17 cellular contexts compared by ENCODE assay signal in genomic region chr13:90732049-90732448, GRCh38.
DNase-seq lines count a peak whose midpoint lies in the region; ATAC-seq and TF ChIP-seq lines count a peak whose summit lies in the region.
"Had no signal": no experiment of that assay in that cellular context is flagged by ENCODE, and none has a peak within 500 bp of the region (broad histone marks: within the 10 kb centered on the region; RNA-seq: fewer than 3 reads in every experiment).

No MANE protein-coding gene starts in this region.

- intact Hi-C loops in activated CD4-positive, alpha-beta T cell treated with anti-CD3 and anti-CD28 coated beads for 36 hours (cut with DNase I, micrococcal nuclease): no loop called here
- intact Hi-C loops in adrenal gland (cut with DNase I): no loop called here
- intact Hi-C loops in body of pancreas (cut with DNase I): no loop called here

- H3K4me3 ChIP-seq in adrenal gland (no peak overlapping the region), body of pancreas (no peak overlapping the region)
- H3K4me3 ChIP-seq: mucosa of descending colon, sigmoid colon had no signal

- H3K36me3 ChIP-seq in adrenal gland (replicated peaks in 1 of 2) (no peaks in the 10 kb centered on the region), body of pancreas (replicated peaks in 1 of 2; ENCODE audit: insufficient read depth in 1 of 2, low read depth in 2 of 2) (no peaks in the 10 kb centered on the region)
- H3K36me3 ChIP-seq: sigmoid colon had no signal

- H3K4me1 ChIP-seq in adrenal gland (replicated peaks in 1 of 2) (no peaks in the 10 kb centered on the region), body of pancreas (no peaks in the 10 kb centered on the region)
- H3K4me1 ChIP-seq: sigmoid colon had no signal

- POLR2A ChIA-PET in activated CD4-positive, alpha-beta T cell treated with anti-CD3 and anti-CD28 coated beads for 36 hours (lab: Charles Lee): no interaction called here

- CTCF ChIA-PET in activated CD4-positive, alpha-beta T cell treated with anti-CD3 and anti-CD28 coated beads for 36 hours (lab: Charles Lee): no interaction called here

- peaks cover 8% of the 10 kb centered on the region for H3K9me3 Mint-ChIP-seq in activated CD4-positive, alpha-beta T cell treated with anti-CD3 and anti-CD28 coated beads for 36 hours (ENCODE audit: low read depth)

- 94 to 100% (median 100%) methylated on average over 2 of the region's 2 CpGs for WGBS in adrenal gland, 4 donors
- 80 to 100% methylated on average over 1 to 2 of the region's 2 CpGs for WGBS in body of pancreas, 2 donors

- H3K27me3 ChIP-seq in adrenal gland (no peaks in the 10 kb centered on the region), body of pancreas (no peaks in the 10 kb centered on the region)
- H3K27me3 ChIP-seq: sigmoid colon had no signal

- H3K4me3 Mint-ChIP-seq in activated CD4-positive, alpha-beta T cell treated with anti-CD3 and anti-CD28 coated beads for 36 hours: no peak overlapping the region
- H3K4me3 Mint-ChIP-seq: activated CD4-positive, alpha-beta memory T cell treated with anti-CD3 and anti-CD28 coated beads for 36 hours; activated naive CD8-positive, alpha-beta T cell treated with anti-CD3 and anti-CD28 coated beads for 36 hours had no signal

- H3K9me3 ChIP-seq in adrenal gland (replicated peaks in 1 of 3) (no peaks in the 10 kb centered on the region), body of pancreas (no peaks in the 10 kb centered on the region)
- H3K9me3 ChIP-seq: sigmoid colon had no signal

- H3K36me3 Mint-ChIP-seq in activated CD4-positive, alpha-beta T cell treated with anti-CD3 and anti-CD28 coated beads for 36 hours (ENCODE audit: low read depth): no peaks in the 10 kb centered on the region
- H3K36me3 Mint-ChIP-seq: activated CD4-positive, alpha-beta memory T cell treated with anti-CD3 and anti-CD28 coated beads for 36 hours; activated naive CD8-positive, alpha-beta T cell treated with anti-CD3 and anti-CD28 coated beads for 36 hours had no signal

- no peaks in the 10 kb centered on the region for H3K27me3 Mint-ChIP-seq in activated CD4-positive, alpha-beta T cell treated with anti-CD3 and anti-CD28 coated beads for 36 hours
- H3K27me3 Mint-ChIP-seq: activated CD4-positive, alpha-beta memory T cell treated with anti-CD3 and anti-CD28 coated beads for 36 hours; activated naive CD8-positive, alpha-beta T cell treated with anti-CD3 and anti-CD28 coated beads for 36 hours had no signal

- no peak for ATAC-seq in activated CD4-positive, alpha-beta T cell treated with anti-CD3 and anti-CD28 coated beads for 36 hours
- ATAC-seq in GM18861 (IDR thresholded peaks at IDR 0.05; ENCODE audit: unreplicated experiment) (no peak), body of pancreas (no peak)
- ATAC-seq: left lobe of liver, mucosa of descending colon had no signal

- TF ChIP-seq CTCF in adrenal gland (IDR thresholded peaks at IDR 0.05): peak in 4 of 6 experiments; percentile 3 to 37 (median 27)
- TF ChIP-seq CTCF in body of pancreas (IDR thresholded peaks at IDR 0.05): no peak

- H3K4me1 Mint-ChIP-seq in activated CD4-positive, alpha-beta T cell treated with anti-CD3 and anti-CD28 coated beads for 36 hours: no peaks in the 10 kb centered on the region
- H3K4me1 Mint-ChIP-seq: activated naive CD8-positive, alpha-beta T cell treated with anti-CD3 and anti-CD28 coated beads for 36 hours had no signal

- TF ChIP-seq POLR2A in adrenal gland (IDR thresholded peaks at IDR 0.05) (no peak), body of pancreas (IDR thresholded peaks at IDR 0.05) (no peak)

- no peak overlapping the region for H3K27ac Mint-ChIP-seq in activated CD4-positive, alpha-beta T cell treated with anti-CD3 and anti-CD28 coated beads for 36 hours
- H3K27ac Mint-ChIP-seq: activated CD4-positive, alpha-beta memory T cell treated with anti-CD3 and anti-CD28 coated beads for 36 hours; activated naive CD8-positive, alpha-beta T cell treated with anti-CD3 and anti-CD28 coated beads for 36 hours had no signal

- peak; percentile 5 for DNase-seq in activated CD4-positive, alpha-beta T cell treated with anti-CD3 and anti-CD28 coated beads for 36 hours
- no peak for DNase-seq in activated CD4-positive, alpha-beta T cell treated with anti-CD3 and anti-CD28 coated beads, Interleukin-2, amount 50 U/mL, for 48 hours
- peak; percentile 27 for DNase-seq in HT-29 (ENCODE audit: low spot score)
- peak in 6 of 7 donors; percentile 13 to 57 (median 33) for DNase-seq in adrenal gland
- DNase-seq in renal cortical epithelial cell (ENCODE audit: low read depth): peak; percentile 8
- DNase-seq in body of pancreas: no peak
- no peak for DNase-seq in AG20443 (ENCODE audit: low spot score)
- DNase-seq: activated CD4-positive, alpha-beta memory T cell treated with anti-CD3 and anti-CD28 coated beads for 36 hours; activated naive CD8-positive, alpha-beta T cell treated with anti-CD3 and anti-CD28 coated beads for 36 hours; activated T-cell treated with anti-CD3 and anti-CD28 coated beads, Interleukin-2, amount 50 U/mL, for 48 hours; foreskin fibroblast; mucosa of descending colon; NCI-H2171 treated with DMSO at 0.1 percent for 48 hours; sigmoid colon; stimulated activated CD4-positive, alpha-beta T cell treated with anti-CD3 and anti-CD28 coated beads, Interleukin-1b, Interleukin-23, amount 100 ng/mL, for 48 hours had no signal

- no peak overlapping the region for H3K27ac ChIP-seq in adrenal gland
- H3K27ac ChIP-seq in body of pancreas: no peak overlapping the region
- H3K27ac ChIP-seq: sigmoid colon had no signal

Comparison
In these comparisons a context has a peak if more than half of its experiments do, and no peak if none do; other contexts are left out.
1. DNase-seq: peak in activated CD4-positive, alpha-beta T cell treated with anti-CD3 and anti-CD28 coated beads for 36 hours (single experiment), HT-29 (single experiment), adrenal gland (6 of 7) and renal cortical epithelial cell (single experiment); none in activated CD4-positive, alpha-beta T cell treated with anti-CD3 and anti-CD28 coated beads, Interleukin-2, amount 50 U/mL, for 48 hours (0 of 2), body of pancreas (0 of 4) and AG20443 (single experiment).
2. CTCF ChIP-seq: peak in adrenal gland (4 of 6); none in body of pancreas (0 of 7).